Comparison of ENCODE assay signal across 1 cellular context in genomic region chr2:43218550-43219382, GRCh38.
A peak's percentile ranks its signal among the peaks of the same experiment; 100 is the strongest.
TF ChIP-seq lines count a peak whose summit lies in the region.

No MANE protein-coding gene starts in this region.

TF ChIP-seq in HepG2, 621 proteins besides CTCF, POLR2A, EP300 and RAD21 (continued from another document and continues in another):
- TF ChIP-seq AHDC1 (CRISPR knock-in tag; IDR thresholded peaks at IDR 0.05; ENCODE audit: borderline replicate concordance) (no peak), IKZF1 (IDR thresholded peaks at IDR 0.05) (no peak; the same call in 1 of the 2 replicates), KLF15 (CRISPR knock-in tag; IDR thresholded peaks at IDR 0.05; ENCODE audit: borderline replicate concordance) (0 out of 2 replicates have a peak, but pooled peaks have one; percentile 59), ZNF816 (CRISPR knock-in tag; IDR thresholded peaks at IDR 0.05; ENCODE audit: borderline replicate concordance) (no peak), ZNF770 (CRISPR knock-in tag; IDR thresholded peaks at IDR 0.05) (no peak), ZNF232 (CRISPR knock-in tag; IDR thresholded peaks at IDR 0.05; ENCODE audit: borderline replicate concordance) (peak; percentile 51; the same call in 1 of the 2 replicates), TBX3 (IDR thresholded peaks at IDR 0.05; ENCODE audit: borderline replicate concordance) (no peak), HNRNPK (IDR thresholded peaks at IDR 0.05; ENCODE audit: low read depth, low read length, poor library complexity, severe bottlenecking) (no peak), ZNF460 (CRISPR knock-in tag; IDR thresholded peaks at IDR 0.05; ENCODE audit: borderline replicate concordance) (no peak), SNRNP70 (IDR thresholded peaks at IDR 0.05; ENCODE audit: low read depth, low read length) (no peak), ZSCAN12 (CRISPR knock-in tag; IDR thresholded peaks at IDR 0.05) (no peak), MIER2 (CRISPR knock-in tag; IDR thresholded peaks at IDR 0.05) (no peak), ERF (CRISPR knock-in tag; IDR thresholded peaks at IDR 0.05) (no peak), ZFP36L1 (CRISPR knock-in tag; IDR thresholded peaks at IDR 0.05) (no peak; the same call in 1 of the 2 replicates), ZNF343 (CRISPR knock-in tag; IDR thresholded peaks at IDR 0.05) (no peak), ZBTB43 (CRISPR knock-in tag; conservative IDR thresholded peaks at IDR 0.05) (peak; percentile 84), ZFP37 (CRISPR knock-in tag; IDR thresholded peaks at IDR 0.05; ENCODE audit: borderline replicate concordance) (no peak), ZNF430 (CRISPR knock-in tag; IDR thresholded peaks at IDR 0.05) (no peak), ZNF83 (CRISPR knock-in tag; IDR thresholded peaks at IDR 0.05; ENCODE audit: borderline replicate concordance) (0 out of 2 replicates have a peak, but pooled peaks have one; percentile 26), ZNF350 (CRISPR knock-in tag; IDR thresholded peaks at IDR 0.05; ENCODE audit: borderline replicate concordance, low read depth) (no peak), ZNF674 (CRISPR knock-in tag; IDR thresholded peaks at IDR 0.05; ENCODE audit: low read depth) (peak; percentile 85; the same call in 1 of the 2 replicates), ZNF546 (CRISPR knock-in tag; conservative IDR thresholded peaks at IDR 0.05) (no peak), ZNF781 (CRISPR knock-in tag; IDR thresholded peaks at IDR 0.05; ENCODE audit: borderline replicate concordance, not compliant biosample characterization) (no peak), JUNB (CRISPR knock-in tag; IDR thresholded peaks at IDR 0.05; ENCODE audit: borderline replicate concordance) (no peak; the same call in 1 of the 2 replicates), THAP9 (CRISPR knock-in tag; IDR thresholded peaks at IDR 0.05; ENCODE audit: borderline replicate concordance) (no peak), ZNF12 (CRISPR knock-in tag; IDR thresholded peaks at IDR 0.05) (no peak), ZNF281 (CRISPR knock-in tag; IDR thresholded peaks at IDR 0.05; ENCODE audit: borderline replicate concordance) (peak; percentile 72), NFYC (CRISPR knock-in tag; IDR thresholded peaks at IDR 0.05) (no peak), ATF7-NPFF (CRISPR knock-in tag; IDR thresholded peaks at IDR 0.05; ENCODE audit: low read depth) (no peak), SUZ12 (IDR thresholded peaks at IDR 0.05; ENCODE audit: low read depth, low read length) (no peak), ZBTB7A (CRISPR knock-in tag; IDR thresholded peaks at IDR 0.05) (0 out of 2 replicates have a peak, but pooled peaks have one; percentile 66), ZNF17 (CRISPR knock-in tag; IDR thresholded peaks at IDR 0.05) (no peak), NFIB (CRISPR knock-in tag; IDR thresholded peaks at IDR 0.05; ENCODE audit: borderline replicate concordance) (no peak), ZNF282 (IDR thresholded peaks at IDR 0.05; ENCODE audit: partially characterized antibody) (no peak)
- TF ChIP-seq, protein P1, sequence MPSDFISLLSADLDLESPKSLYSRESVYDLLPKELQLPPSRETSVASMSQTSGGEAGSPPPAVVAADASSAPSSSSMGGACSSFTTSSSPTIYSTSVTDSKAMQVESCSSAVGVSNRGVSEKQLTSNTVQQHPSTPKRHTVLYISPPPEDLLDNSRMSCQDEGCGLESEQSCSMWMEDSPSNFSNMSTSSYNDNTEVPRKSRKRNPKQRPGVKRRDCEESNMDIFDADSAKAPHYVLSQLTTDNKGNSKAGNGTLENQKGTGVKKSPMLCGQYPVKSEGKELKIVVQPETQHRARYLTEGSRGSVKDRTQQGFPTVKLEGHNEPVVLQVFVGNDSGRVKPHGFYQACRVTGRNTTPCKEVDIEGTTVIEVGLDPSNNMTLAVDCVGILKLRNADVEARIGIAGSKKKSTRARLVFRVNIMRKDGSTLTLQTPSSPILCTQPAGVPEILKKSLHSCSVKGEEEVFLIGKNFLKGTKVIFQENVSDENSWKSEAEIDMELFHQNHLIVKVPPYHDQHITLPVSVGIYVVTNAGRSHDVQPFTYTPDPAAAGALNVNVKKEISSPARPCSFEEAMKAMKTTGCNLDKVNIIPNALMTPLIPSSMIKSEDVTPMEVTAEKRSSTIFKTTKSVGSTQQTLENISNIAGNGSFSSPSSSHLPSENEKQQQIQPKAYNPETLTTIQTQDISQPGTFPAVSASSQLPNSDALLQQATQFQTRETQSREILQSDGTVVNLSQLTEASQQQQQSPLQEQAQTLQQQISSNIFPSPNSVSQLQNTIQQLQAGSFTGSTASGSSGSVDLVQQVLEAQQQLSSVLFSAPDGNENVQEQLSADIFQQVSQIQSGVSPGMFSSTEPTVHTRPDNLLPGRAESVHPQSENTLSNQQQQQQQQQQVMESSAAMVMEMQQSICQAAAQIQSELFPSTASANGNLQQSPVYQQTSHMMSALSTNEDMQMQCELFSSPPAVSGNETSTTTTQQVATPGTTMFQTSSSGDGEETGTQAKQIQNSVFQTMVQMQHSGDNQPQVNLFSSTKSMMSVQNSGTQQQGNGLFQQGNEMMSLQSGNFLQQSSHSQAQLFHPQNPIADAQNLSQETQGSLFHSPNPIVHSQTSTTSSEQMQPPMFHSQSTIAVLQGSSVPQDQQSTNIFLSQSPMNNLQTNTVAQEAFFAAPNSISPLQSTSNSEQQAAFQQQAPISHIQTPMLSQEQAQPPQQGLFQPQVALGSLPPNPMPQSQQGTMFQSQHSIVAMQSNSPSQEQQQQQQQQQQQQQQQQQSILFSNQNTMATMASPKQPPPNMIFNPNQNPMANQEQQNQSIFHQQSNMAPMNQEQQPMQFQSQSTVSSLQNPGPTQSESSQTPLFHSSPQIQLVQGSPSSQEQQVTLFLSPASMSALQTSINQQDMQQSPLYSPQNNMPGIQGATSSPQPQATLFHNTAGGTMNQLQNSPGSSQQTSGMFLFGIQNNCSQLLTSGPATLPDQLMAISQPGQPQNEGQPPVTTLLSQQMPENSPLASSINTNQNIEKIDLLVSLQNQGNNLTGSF (CRISPR knock-in tag; IDR thresholded peaks at IDR 0.05) = no peak
- TF ChIP-seq, protein P2, sequence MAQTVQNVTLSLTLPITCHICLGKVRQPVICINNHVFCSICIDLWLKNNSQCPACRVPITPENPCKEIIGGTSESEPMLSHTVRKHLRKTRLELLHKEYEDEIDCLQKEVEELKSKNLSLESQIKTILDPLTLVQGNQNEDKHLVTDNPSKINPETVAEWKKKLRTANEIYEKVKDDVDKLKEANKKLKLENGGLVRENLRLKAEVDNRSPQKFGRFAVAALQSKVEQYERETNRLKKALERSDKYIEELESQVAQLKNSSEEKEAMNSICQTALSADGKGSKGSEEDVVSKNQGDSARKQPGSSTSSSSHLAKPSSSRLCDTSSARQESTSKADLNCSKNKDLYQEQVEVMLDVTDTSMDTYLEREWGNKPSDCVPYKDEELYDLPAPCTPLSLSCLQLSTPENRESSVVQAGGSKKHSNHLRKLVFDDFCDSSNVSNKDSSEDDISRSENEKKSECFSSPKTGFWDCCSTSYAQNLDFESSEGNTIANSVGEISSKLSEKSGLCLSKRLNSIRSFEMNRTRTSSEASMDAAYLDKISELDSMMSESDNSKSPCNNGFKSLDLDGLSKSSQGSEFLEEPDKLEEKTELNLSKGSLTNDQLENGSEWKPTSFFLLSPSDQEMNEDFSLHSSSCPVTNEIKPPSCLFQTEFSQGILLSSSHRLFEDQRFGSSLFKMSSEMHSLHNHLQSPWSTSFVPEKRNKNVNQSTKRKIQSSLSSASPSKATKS (CRISPR knock-in tag; IDR thresholded peaks at IDR 0.05) = no peak
- TF ChIP-seq, protein P3, sequence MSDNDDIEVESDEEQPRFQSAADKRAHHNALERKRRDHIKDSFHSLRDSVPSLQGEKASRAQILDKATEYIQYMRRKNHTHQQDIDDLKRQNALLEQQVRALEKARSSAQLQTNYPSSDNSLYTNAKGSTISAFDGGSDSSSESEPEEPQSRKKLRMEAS (IDR thresholded peaks at IDR 0.05) = no peak
